In the genomic region with DNA sequence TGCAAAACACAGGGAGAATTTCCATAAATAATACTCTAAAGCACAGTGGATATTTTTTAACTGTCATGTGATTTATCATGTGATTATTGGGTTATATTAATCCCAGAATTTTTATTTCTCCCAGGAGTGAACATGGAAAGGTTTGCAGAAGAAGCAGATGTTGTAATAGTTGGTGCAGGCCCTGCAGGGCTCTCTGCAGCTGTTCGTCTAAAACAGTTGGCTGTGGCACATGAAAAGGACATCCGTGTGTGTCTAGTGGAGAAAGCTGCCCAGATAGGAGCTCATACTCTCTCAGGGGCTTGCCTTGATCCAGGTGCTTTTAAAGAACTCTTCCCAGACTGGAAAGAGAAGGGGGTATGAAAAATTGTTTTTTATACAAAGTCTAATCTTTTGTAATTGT, we compare ENCODE assay signal across 34 cellular contexts.
"Had no signal": no experiment of that assay in that cellular context is flagged by ENCODE, and none has a peak within 500 bp of the region (broad histone marks: within the 10 kb centered on the region; RNA-seq: fewer than 3 reads in every experiment).

No MANE protein-coding gene starts in this region.

- H3K27ac ChIP-seq: brain microvascular endothelial cell, coronary artery, dorsolateral prefrontal cortex, foreskin keratinocyte, heart left ventricle, lower lobe of right lung, pancreas, prostate gland, uterus had no signal

- H3K9me3 Mint-ChIP-seq: activated CD4-positive, alpha-beta memory T cell treated with anti-CD3 and anti-CD28 coated beads, Interleukin-2, amount 10 ng/mL, durations not matched to agents 7 days and 5 days; activated CD4-positive, alpha-beta T cell treated with anti-CD3 and anti-CD28 coated beads, Interleukin-2, amount 10 ng/mL, durations not matched to agents 24 days and 14 days; activated naive CD4-positive, alpha-beta T cell treated with anti-CD3 and anti-CD28 coated beads, Interleukin-2, amount 10 ng/mL, durations not matched to agents 7 days and 5 days; activated naive CD8-positive, alpha-beta T cell treated with anti-CD3 and anti-CD28 coated beads, Interleukin-2, amount 10 ng/mL, durations not matched to agents 7 days and 5 days; activated T-cell treated with anti-CD3 and anti-CD28 coated beads, Interleukin-2, amount 50 U/mL, for 24 hours; effector memory CD8-positive, alpha-beta T cell; immature natural killer cell; naive B cell; neural crest cell; stimulated activated naive CD8-positive, alpha-beta T cell treated with anti-CD3 and anti-CD28 coated beads, Interleukin-15, Interleukin-2, amounts not matched to agents 100 ng/mL and 50 ng/mL, for 24 hours; type B pancreatic cell had no signal

- H3K9me3 ChIP-seq: heart left ventricle, lower lobe of right lung, mucosa of descending colon, pancreas, prostate gland, uterus had no signal

- H3K4me3 Mint-ChIP-seq: activated CD4-positive, alpha-beta memory T cell treated with anti-CD3 and anti-CD28 coated beads, Interleukin-2, amount 10 ng/mL, durations not matched to agents 7 days and 5 days; activated CD4-positive, alpha-beta T cell treated with anti-CD3 and anti-CD28 coated beads, Interleukin-2, amount 10 ng/mL, durations not matched to agents 24 days and 14 days; activated naive CD4-positive, alpha-beta T cell treated with anti-CD3 and anti-CD28 coated beads, Interleukin-2, amount 10 ng/mL, durations not matched to agents 7 days and 5 days; activated naive CD8-positive, alpha-beta T cell treated with anti-CD3 and anti-CD28 coated beads, Interleukin-2, amount 10 ng/mL, durations not matched to agents 7 days and 5 days; activated T-cell treated with anti-CD3 and anti-CD28 coated beads, Interleukin-2, amount 50 U/mL, for 24 hours; effector memory CD8-positive, alpha-beta T cell; immature natural killer cell; naive B cell; neural crest cell; stimulated activated naive CD8-positive, alpha-beta T cell treated with anti-CD3 and anti-CD28 coated beads, Interleukin-15, Interleukin-2, amounts not matched to agents 100 ng/mL and 50 ng/mL, for 24 hours; T-helper 17 cell; type B pancreatic cell had no signal

- H3K27me3 ChIP-seq: brain microvascular endothelial cell, dorsolateral prefrontal cortex, foreskin keratinocyte, heart left ventricle, pancreas, uterus had no signal

- H3K4me3 ChIP-seq: coronary artery, dorsolateral prefrontal cortex, heart left ventricle, lower lobe of right lung, mucosa of descending colon, pancreas, prostate gland, uterus had no signal

- H3K36me3 ChIP-seq: brain microvascular endothelial cell, prostate gland, uterus had no signal

- H3K27ac Mint-ChIP-seq: activated CD4-positive, alpha-beta memory T cell treated with anti-CD3 and anti-CD28 coated beads, Interleukin-2, amount 10 ng/mL, durations not matched to agents 7 days and 5 days; activated CD4-positive, alpha-beta T cell treated with anti-CD3 and anti-CD28 coated beads, Interleukin-2, amount 10 ng/mL, durations not matched to agents 24 days and 14 days; activated naive CD4-positive, alpha-beta T cell treated with anti-CD3 and anti-CD28 coated beads, Interleukin-2, amount 10 ng/mL, durations not matched to agents 7 days and 5 days; activated naive CD8-positive, alpha-beta T cell treated with anti-CD3 and anti-CD28 coated beads, Interleukin-2, amount 10 ng/mL, durations not matched to agents 7 days and 5 days; activated T-cell treated with anti-CD3 and anti-CD28 coated beads, Interleukin-2, amount 50 U/mL, for 24 hours; effector memory CD8-positive, alpha-beta T cell; immature natural killer cell; naive B cell; stimulated activated naive CD8-positive, alpha-beta T cell treated with anti-CD3 and anti-CD28 coated beads, Interleukin-15, Interleukin-2, amounts not matched to agents 100 ng/mL and 50 ng/mL, for 24 hours; T-helper 17 cell; type B pancreatic cell had no signal

- DNase-seq: activated CD4-positive, alpha-beta memory T cell treated with anti-CD3 and anti-CD28 coated beads, Interleukin-2, amount 10 ng/mL, durations not matched to agents 7 days and 5 days; activated CD4-positive, alpha-beta T cell treated with anti-CD3 and anti-CD28 coated beads, Interleukin-2, amount 10 ng/mL, durations not matched to agents 24 days and 14 days; activated CD4-positive, CD25-positive, alpha-beta regulatory T cell treated with anti-CD3 and anti-CD28 coated beads, Interleukin-2, amount 50 U/mL, for 72 hours; activated CD8-positive, alpha-beta memory T cell treated with anti-CD3 and anti-CD28 coated beads, Interleukin-2, amount 50 U/mL, for 48 hours; activated gamma-delta T cell; activated naive CD4-positive, alpha-beta T cell treated with anti-CD3 and anti-CD28 coated beads, Interleukin-2, amount 10 ng/mL, durations not matched to agents 7 days and 5 days; activated naive CD8-positive, alpha-beta T cell treated with anti-CD3 and anti-CD28 coated beads, Interleukin-2, amount 10 ng/mL, durations not matched to agents 7 days and 5 days; activated T-cell treated with anti-CD3 and anti-CD28 coated beads, Interleukin-2, amount 50 U/mL, for 24 hours; amniotic stem cell; brain microvascular endothelial cell; dorsolateral prefrontal cortex; effector memory CD8-positive, alpha-beta T cell; foreskin keratinocyte; heart left ventricle; hypothalamus; immature natural killer cell; kidney; left colon; lower lobe of right lung; mucosa of descending colon; naive B cell; nucleus accumbens; pancreas; stimulated activated CD4-positive, alpha-beta T cell treated with anti-CD3 and anti-CD28 coated beads, Interleukin-2, amount 100 ng/mL, for 48 hours; substantia nigra; T-helper 17 cell; T1000; uterus had no signal

- H3K27me3 Mint-ChIP-seq: activated CD4-positive, alpha-beta memory T cell treated with anti-CD3 and anti-CD28 coated beads, Interleukin-2, amount 10 ng/mL, durations not matched to agents 7 days and 5 days; activated CD4-positive, alpha-beta T cell treated with anti-CD3 and anti-CD28 coated beads, Interleukin-2, amount 10 ng/mL, durations not matched to agents 24 days and 14 days; activated naive CD4-positive, alpha-beta T cell treated with anti-CD3 and anti-CD28 coated beads, Interleukin-2, amount 10 ng/mL, durations not matched to agents 7 days and 5 days; activated naive CD8-positive, alpha-beta T cell treated with anti-CD3 and anti-CD28 coated beads, Interleukin-2, amount 10 ng/mL, durations not matched to agents 7 days and 5 days; activated T-cell treated with anti-CD3 and anti-CD28 coated beads, Interleukin-2, amount 50 U/mL, for 24 hours; effector memory CD8-positive, alpha-beta T cell; naive B cell; stimulated activated naive CD8-positive, alpha-beta T cell treated with anti-CD3 and anti-CD28 coated beads, Interleukin-15, Interleukin-2, amounts not matched to agents 100 ng/mL and 50 ng/mL, for 24 hours; T-helper 17 cell; type B pancreatic cell had no signal

- H3K4me1 Mint-ChIP-seq: activated CD4-positive, alpha-beta memory T cell treated with anti-CD3 and anti-CD28 coated beads, Interleukin-2, amount 10 ng/mL, durations not matched to agents 7 days and 5 days; activated CD4-positive, alpha-beta T cell treated with anti-CD3 and anti-CD28 coated beads, Interleukin-2, amount 10 ng/mL, durations not matched to agents 24 days and 14 days; activated naive CD4-positive, alpha-beta T cell treated with anti-CD3 and anti-CD28 coated beads, Interleukin-2, amount 10 ng/mL, durations not matched to agents 7 days and 5 days; naive B cell; neural crest cell had no signal

- H3K4me1 ChIP-seq: foreskin keratinocyte, lower lobe of right lung, pancreas, prostate gland, uterus had no signal

- ATAC-seq: effector memory CD8-positive, alpha-beta T cell; esophagus mucosa; foreskin keratinocyte; lower lobe of right lung; T-helper 17 cell had no signal
